Comparison of ENCODE assay signal across 8 cellular contexts in the genomic region with DNA sequence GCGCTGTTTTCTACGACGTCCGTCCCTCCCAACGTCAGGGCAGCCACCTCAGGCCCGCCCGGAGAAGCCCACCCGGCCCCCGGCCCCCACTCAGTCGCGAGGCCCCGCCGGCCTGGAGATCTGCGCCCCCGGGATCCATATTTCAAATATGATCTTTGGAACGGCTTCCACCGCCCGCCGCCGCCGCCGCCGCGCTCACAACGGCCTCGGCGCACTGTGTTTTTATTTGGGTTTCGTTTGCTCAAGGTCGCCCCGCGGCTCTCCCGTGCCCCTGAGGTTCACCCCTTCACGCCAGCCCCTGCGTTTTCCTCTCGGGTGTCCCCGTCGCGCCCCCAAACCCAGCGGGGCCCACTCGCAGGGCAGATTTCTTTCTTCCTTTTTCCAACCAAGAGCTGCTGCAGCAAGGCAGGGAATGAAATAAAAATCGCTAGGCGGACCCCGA.
DNase-seq lines count a peak whose midpoint lies in the region; ATAC-seq and TF ChIP-seq lines count a peak whose summit lies in the region.

No MANE protein-coding gene starts in this region.

- intact Hi-C loops in dendritic cell treated with granulocyte-macrophage colony-stimulating factor and Interleukin-4, amounts not matched to agents 40 ng/mL and 50 ng/mL, for 4 days (cut with micrococcal nuclease), result no loop called here

- no peak for DNase-seq in AG09309 (ENCODE audit: low read depth)
- peak; percentile 36 for DNase-seq in NB4 (ENCODE audit: low read depth)
- DNase-seq in nephron progenitor cell, result peak; percentile 29
- no peak for DNase-seq in SKM-1 treated with dmso at 0.1 percent for 144 hours (lab: John Stamatoyannopoulos, UW; ENCODE audit: unreplicated experiment)
- DNase-seq in NOMO-1 treated with DMSO at 0.1 percent for 48 hours (lab: John Stamatoyannopoulos, UW; ENCODE audit: unreplicated experiment), result no peak
- DNase-seq in ACHN, result no peak

- TF ChIP-seq CTCF in AG09309 (IDR thresholded peaks at IDR 0.05; ENCODE audit: control insufficient read depth, insufficient read depth, low read depth, low read length, missing control alignments) (no peak), NB4 (IDR thresholded peaks at IDR 0.05; ENCODE audit: low read depth, low read length) (no peak), nephron progenitor cell (IDR thresholded peaks at IDR 0.05) (no peak)

- peaks cover 56% of the 10 kb centered on the region for H3K27me3 Mint-ChIP-seq in dendritic cell treated with granulocyte-macrophage colony-stimulating factor and Interleukin-4, amounts not matched to agents 40 ng/mL and 50 ng/mL, for 4 days
- peaks cover 79% of the 10 kb centered on the region for H3K27me3 Mint-ChIP-seq in nephron progenitor cell (ENCODE audit: low read depth, poor library complexity)

- peak overlapping the region; percentile 60 for H3K4me3 ChIP-seq in AG09309 (ENCODE audit: control insufficient read depth, low read depth, low read length)
- no peak overlapping the region for H3K4me3 ChIP-seq in NB4 (ENCODE audit: low read depth, low read length)

- peak overlapping the region; percentile 71 for H3K27ac Mint-ChIP-seq in dendritic cell treated with granulocyte-macrophage colony-stimulating factor and Interleukin-4, amounts not matched to agents 40 ng/mL and 50 ng/mL, for 4 days
- no peak overlapping the region for H3K27ac Mint-ChIP-seq in nephron progenitor cell

- no peaks in the 10 kb centered on the region for H3K9me3 Mint-ChIP-seq in dendritic cell treated with granulocyte-macrophage colony-stimulating factor and Interleukin-4, amounts not matched to agents 40 ng/mL and 50 ng/mL, for 4 days
- H3K9me3 Mint-ChIP-seq in nephron progenitor cell, result no peaks in the 10 kb centered on the region

- peak overlapping the region; percentile 80 for H3K4me3 Mint-ChIP-seq in dendritic cell treated with granulocyte-macrophage colony-stimulating factor and Interleukin-4, amounts not matched to agents 40 ng/mL and 50 ng/mL, for 4 days
- peak overlapping the region; percentile 75 for H3K4me3 Mint-ChIP-seq in nephron progenitor cell

- in situ Hi-C loops in ACHN (cut with HindIII; ENCODE audit: low pct_ligation_motif_present, low pct_unique_long_range_greater_than_20kb, low sequenced_read_pairs), result no loop called here

- peaks cover 58% of the 10 kb centered on the region for H3K4me1 Mint-ChIP-seq in dendritic cell treated with granulocyte-macrophage colony-stimulating factor and Interleukin-4, amounts not matched to agents 40 ng/mL and 50 ng/mL, for 4 days (ENCODE audit: low read depth)
- H3K4me1 Mint-ChIP-seq in nephron progenitor cell, result peaks cover 19% of the 10 kb centered on the region

- no peak for ATAC-seq in HG02763 (IDR thresholded peaks at IDR 0.05; ENCODE audit: unreplicated experiment)

- H3K36me3 Mint-ChIP-seq in dendritic cell treated with granulocyte-macrophage colony-stimulating factor and Interleukin-4, amounts not matched to agents 40 ng/mL and 50 ng/mL, for 4 days (ENCODE audit: low read depth), result peaks cover 4% of the 10 kb centered on the region
- H3K36me3 Mint-ChIP-seq in nephron progenitor cell (ENCODE audit: low read depth), result no peaks in the 10 kb centered on the region

- no peak for TF ChIP-seq POLR2A in NB4 (IDR thresholded peaks at IDR 0.05; ENCODE audit: extremely low read depth, insufficient read length)

Comparison
In these comparisons a context has a peak if more than half of its experiments do, and no peak if none do; other contexts are left out.
1. DNase-seq: peak in NB4 (single experiment) and nephron progenitor cell (single experiment); none in AG09309 (single experiment), SKM-1 treated with dmso at 0.1 percent for 144 hours (single experiment), NOMO-1 treated with DMSO at 0.1 percent for 48 hours (single experiment) and ACHN (single experiment).